Comparison of ENCODE assay signal across 8 cellular contexts in the genomic region with DNA sequence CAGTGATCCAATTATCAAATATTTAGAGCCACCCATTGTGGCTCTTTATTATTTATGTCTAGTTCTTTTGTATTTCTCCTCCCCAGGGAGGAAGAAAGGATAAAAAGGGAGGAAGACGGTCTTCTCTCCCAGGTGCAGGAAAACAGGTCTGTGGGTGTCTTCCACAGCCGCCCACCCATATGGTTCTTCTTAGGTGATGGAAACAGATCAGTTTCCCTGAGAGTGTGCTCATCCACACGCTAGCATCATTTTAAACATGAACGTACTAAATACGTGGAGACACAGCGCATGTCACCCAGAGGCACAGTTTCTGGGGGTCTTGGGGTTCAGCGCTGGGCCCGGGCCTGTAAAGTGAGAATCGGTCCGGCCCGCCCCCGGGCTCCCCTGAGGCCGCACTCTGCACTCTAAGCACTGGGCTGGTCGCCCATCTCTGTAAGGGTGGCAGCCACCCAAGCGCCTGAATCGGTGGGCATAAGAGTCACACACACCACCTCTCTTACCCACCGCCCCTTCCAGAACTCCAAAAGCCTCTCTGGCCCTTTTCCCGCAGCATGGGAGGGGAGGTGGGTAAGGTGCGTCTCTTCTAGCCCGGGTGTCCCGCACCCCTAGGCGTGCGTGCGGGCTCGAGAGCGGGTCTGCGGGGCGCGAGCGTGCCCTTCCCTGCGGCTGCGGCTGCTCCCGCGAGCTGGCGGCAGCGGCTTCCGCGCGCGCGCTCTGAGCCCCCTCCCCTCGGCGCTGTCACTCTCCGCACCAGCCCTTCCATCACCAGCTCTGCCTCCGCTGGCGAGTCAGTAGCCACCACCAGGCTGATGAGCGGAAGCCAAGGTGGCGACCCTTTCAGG. TPM values are rescaled to one million over a fixed set of nuclear protein-coding genes. Genes with fewer than 3 reads are reported as not detected.
A peak's percentile ranks its signal among the peaks of the same experiment; 100 is the strongest.
DNase-seq lines count a peak whose midpoint lies in the region; ATAC-seq lines count a peak whose summit lies in the region.

No MANE protein-coding gene starts in this region.

- CTCF ChIA-PET in activated naive CD4-positive, alpha-beta T cell treated with anti-CD3 and anti-CD28 coated beads for 36 hours (lab: Charles Lee): interaction anchor here (0.6 to 1.0 kb wide), 2 partner anchors 21 to 388 kb away, joined by 3 read pairs; no protein-coding TSS in a partner anchor

- peaks cover 20% of the 10 kb centered on the region for H3K4me1 Mint-ChIP-seq in activated naive CD4-positive, alpha-beta T cell treated with anti-CD3 and anti-CD28 coated beads for 36 hours (ENCODE audit: low read depth)

- intact Hi-C loops in activated naive CD4-positive, alpha-beta T cell treated with anti-CD3 and anti-CD28 coated beads for 36 hours (cut with micrococcal nuclease): loop anchor here (10.0 kb wide), 1 partner anchor 791 kb away; a partner anchor contains a TSS

- H3K4me3 Mint-ChIP-seq in activated naive CD4-positive, alpha-beta T cell treated with anti-CD3 and anti-CD28 coated beads for 36 hours: peak overlapping the region; percentile 62

- no peak for ATAC-seq in HG02610 (IDR thresholded peaks at IDR 0.05; ENCODE audit: unreplicated experiment)
- ATAC-seq in GM21576 (IDR thresholded peaks at IDR 0.05; ENCODE audit: unreplicated experiment): no peak

- peaks cover 4% of the 10 kb centered on the region for H3K9me3 Mint-ChIP-seq in activated naive CD4-positive, alpha-beta T cell treated with anti-CD3 and anti-CD28 coated beads for 36 hours

- DNase-seq in DMS114 treated with DMSO at 0.1 percent for 48 hours (lab: John Stamatoyannopoulos, UW; ENCODE audit: unreplicated experiment): peak; percentile 3
- peak; percentile 7 for DNase-seq in NCI-H2029 treated with DMSO at 0.1 percent for 48 hours (lab: John Stamatoyannopoulos, UW)
- peak; percentile 69 for DNase-seq in activated naive CD4-positive, alpha-beta T cell treated with anti-CD3 and anti-CD28 coated beads for 36 hours
- DNase-seq in stimulated activated CD4-positive, alpha-beta T cell treated with anti-CD3 and anti-CD28 coated beads, Interleukin-12 subunit alpha, Interleukin-12 subunit beta, amount 100 ng/mL, for 4 hours: peak; percentile 36
- no peak for DNase-seq in effector CD4-positive, alpha-beta T cell

- no peak overlapping the region for H3K27ac Mint-ChIP-seq in activated naive CD4-positive, alpha-beta T cell treated with anti-CD3 and anti-CD28 coated beads for 36 hours

- H3K4me3 ChIP-seq in iPS-11a (ENCODE audit: low read depth, low read length): peak overlapping the region; percentile 50

- H3K36me3 Mint-ChIP-seq in activated naive CD4-positive, alpha-beta T cell treated with anti-CD3 and anti-CD28 coated beads for 36 hours (ENCODE audit: low read depth): peaks cover 4% of the 10 kb centered on the region

- H3K27me3 Mint-ChIP-seq in activated naive CD4-positive, alpha-beta T cell treated with anti-CD3 and anti-CD28 coated beads for 36 hours (ENCODE audit: low read depth): peaks cover 16% of the 10 kb centered on the region

RNA-seq across cellular contexts. Expression of a gene that starts 1.3 kb away (rescaled TPM):
- total RNA-seq in activated naive CD4-positive, alpha-beta T cell treated with anti-CD3 and anti-CD28 coated beads for 36 hours: 1 to 10 TPM; 3.4 to 4.0 TPM
